In genomic region chr17:7833795-7834553, GRCh38 we compare ENCODE assay signal across 8 cellular contexts. TPM values are rescaled to one million over a fixed set of nuclear protein-coding genes. Genes with fewer than 3 reads are reported as not detected.
DNase-seq lines count a peak whose midpoint lies in the region; ATAC-seq and TF ChIP-seq lines count a peak whose summit lies in the region.

TSS of gene KDM6B (plus strand) at chr17:7834217. CDS start at chr17:7845555, 11,338 bp downstream.

- no peaks in the 10 kb centered on the region for H3K9me3 ChIP-seq in lower lobe of right lung

- TF ChIP-seq CTCF in AG10803 (conservative IDR thresholded peaks at IDR 0.05; ENCODE audit: low read length), result no peak
- peak; percentile 7 for TF ChIP-seq CTCF in lower lobe of right lung (IDR thresholded peaks at IDR 0.05)

- peak within 1 kb of the TSS; percentile 99 for H3K27ac ChIP-seq in lower lobe of right lung

- intact Hi-C loops in lower lobe of right lung (cut with DNase I), result no loop called here

- H3K4me1 ChIP-seq in lower lobe of right lung, result peaks cover 19% of the 10 kb centered on the region

- H3K4me3 ChIP-seq in AG10803 (ENCODE audit: low read length), result peak within 1 kb of the TSS; percentile 90
- peak within 1 kb of the TSS; percentile 87 for H3K4me3 ChIP-seq in lower lobe of right lung

- H3K27me3 ChIP-seq in lower lobe of right lung (ENCODE audit: low read depth), result peaks cover 3% of the 10 kb centered on the region

- no peaks in the 10 kb centered on the region for H3K36me3 ChIP-seq in lower lobe of right lung

- ATAC-seq in HG03565 (IDR thresholded peaks at IDR 0.05; ENCODE audit: unreplicated experiment) (peak; percentile 23), lower lobe of right lung (peak; percentile 73 to 82)

- DNase-seq in AG10803 (ENCODE audit: low read depth), result peak; percentile 88
- peak; percentile 86 for DNase-seq in GM19240 (ENCODE audit: insufficient read length, low spot score)
- peak; percentile 90 for DNase-seq in NOMO-1 treated with DMSO at 0.1 percent for 48 hours (lab: John Stamatoyannopoulos, UW; ENCODE audit: unreplicated experiment)
- DNase-seq in activated CD8-positive, alpha-beta memory T cell treated with anti-CD3 and anti-CD28 coated beads for 24 hours, result peak; percentile 96
- DNase-seq in effector CD4-positive, alpha-beta T cell, result peak; percentile 78
- DNase-seq in lower lobe of right lung, result peak; percentile 97
- DNase-seq in stimulated activated CD4-positive, alpha-beta T cell treated with anti-CD3 and anti-CD28 coated beads, Interleukin-4, amount 100 ng/mL, for 48 hours (ENCODE audit: low read depth in 2 of 2), result peak; percentile 76 to 83

RNA-seq across cellular contexts. Expression of gene KDM6B, which starts in this region (rescaled TPM):
- total RNA-seq in lower lobe of right lung, result 46.1 TPM

Comparison
In these comparisons a context has a peak if more than half of its experiments do, and no peak if none do; other contexts are left out.
1. Peak in every context shown above with its lines: DNase-seq, ATAC-seq, H3K4me3 ChIP-seq and H3K27ac ChIP-seq.